In genomic region chr11:96778272-96778671, GRCh38 we compare ENCODE assay signal across 29 cellular contexts.
"Had no signal": no experiment of that assay in that cellular context is flagged by ENCODE, and none has a peak within 500 bp of the region (broad histone marks: within the 10 kb centered on the region; RNA-seq: fewer than 3 reads in every experiment).

No MANE protein-coding gene starts in this region.

- H3K27me3 Mint-ChIP-seq: activated CD8-positive, alpha-beta T cell treated with anti-CD3 and anti-CD28 coated beads for 36 hours; activated naive CD8-positive, alpha-beta T cell; activated T-helper 17 cell treated with anti-CD3 and anti-CD28 coated beads, Interleukin-2, amount 50 U/mL, for 72 hours; effector memory CD8-positive, alpha-beta T cell had no signal

- H3K4me3 ChIP-seq: esophagus squamous epithelium, gastroesophageal sphincter had no signal

- H3K4me3 Mint-ChIP-seq: activated CD8-positive, alpha-beta T cell treated with anti-CD3 and anti-CD28 coated beads for 36 hours; activated naive CD8-positive, alpha-beta T cell; activated T-cell treated with anti-CD3 and anti-CD28 coated beads, Interleukin-2, amount 50 U/mL, for 4 hours; activated T-helper 17 cell treated with anti-CD3 and anti-CD28 coated beads, Interleukin-2, amount 50 U/mL, for 72 hours; effector memory CD8-positive, alpha-beta T cell had no signal

- H3K36me3 ChIP-seq: brain microvascular endothelial cell, esophagus squamous epithelium, gastroesophageal sphincter had no signal

- H3K9me3 ChIP-seq: gastroesophageal sphincter had no signal

- FAIRE-seq: astrocyte, colon, endometrium, endothelial cell of umbilical vein had no signal

- H3K27ac Mint-ChIP-seq: activated CD8-positive, alpha-beta T cell treated with anti-CD3 and anti-CD28 coated beads for 36 hours; activated naive CD8-positive, alpha-beta T cell; activated T-helper 17 cell treated with anti-CD3 and anti-CD28 coated beads, Interleukin-2, amount 50 U/mL, for 72 hours; effector memory CD8-positive, alpha-beta T cell had no signal

- DNase-seq: activated CD4-positive, alpha-beta T cell treated with anti-CD3 and anti-CD28 coated beads for 48 hours; activated CD4-positive, alpha-beta T cell treated with anti-CD3 and anti-CD28 coated beads, Interleukin-2, amount 50 U/mL, for 1 hour; activated CD4-positive, alpha-beta T cell treated with anti-CD3 and anti-CD28 coated beads, Interleukin-2, amount 50 U/mL, for 48 hours; activated CD8-positive, alpha-beta memory T cell treated with anti-CD3 and anti-CD28 coated beads for 24 hours; activated CD8-positive, alpha-beta T cell treated with anti-CD3 and anti-CD28 coated beads for 36 hours; activated effector memory CD4-positive, alpha-beta T cell treated with Interleukin-2 at 50 U/mL for 16 hours; activated gamma-delta T cell treated with Interleukin-2 at 50 U/mL for 16 hours; activated naive CD4-positive, alpha-beta T cell treated with anti-CD3 and anti-CD28 coated beads, Interleukin-2, amount 50 U/mL, for 16 hours; activated naive CD4-positive, alpha-beta T cell treated with Interleukin-2 at 50 U/mL for 16 hours; activated T-cell treated with anti-CD3 and anti-CD28 coated beads, Interleukin-2, amount 50 U/mL, for 4 hours; amniotic stem cell; anterior cingulate cortex; brain microvascular endothelial cell; caudate nucleus; cortex of kidney; dermis blood vessel endothelial cell; effector CD4-positive, alpha-beta T cell; effector memory CD8-positive, alpha-beta T cell; esophagus squamous epithelium; foreskin melanocyte; T-helper 2 cell had no signal

- H3K4me1 Mint-ChIP-seq: activated T-helper 17 cell treated with anti-CD3 and anti-CD28 coated beads, Interleukin-2, amount 50 U/mL, for 72 hours had no signal

- H3K36me3 Mint-ChIP-seq: activated naive CD8-positive, alpha-beta T cell had no signal

- H3K27me3 ChIP-seq: brain microvascular endothelial cell, esophagus squamous epithelium, gastroesophageal sphincter had no signal

- H3K27ac ChIP-seq: brain microvascular endothelial cell, epithelial cell of prostate, esophagus squamous epithelium, gastroesophageal sphincter had no signal

- H3K4me1 ChIP-seq: esophagus squamous epithelium, gastroesophageal sphincter had no signal

- H3K9me3 Mint-ChIP-seq: activated CD8-positive, alpha-beta T cell treated with anti-CD3 and anti-CD28 coated beads for 36 hours had no signal
